ENCODE assay signal across 9 cellular contexts in genomic region chr4:147157860-147158701, GRCh38.
A peak's percentile ranks its signal among the peaks of the same experiment; 100 is the strongest.
DNase-seq lines count a peak whose midpoint lies in the region; ATAC-seq and TF ChIP-seq lines count a peak whose summit lies in the region.
"Had no signal": no experiment of that assay in that cellular context is flagged by ENCODE, and none has a peak within 500 bp of the region (broad histone marks: within the 10 kb centered on the region; RNA-seq: fewer than 3 reads in every experiment).

No MANE protein-coding gene starts in this region.

- ATAC-seq in left ventricle myocardium superior (peak; percentile 82), psoas muscle (peak in 2 of 4 donors; percentile 32 to 35)

- intact Hi-C loops in left ventricle myocardium superior (cut with micrococcal nuclease) (no loop called here), psoas muscle (cut with DNase I) (loop anchor here in 1 of 2 donors (5.0 kb wide), 1 partner anchor 429 kb away; no protein-coding TSS in a partner anchor)
- intact Hi-C loops in activated T-helper 2 cell treated with anti-CD3 and anti-CD28 coated beads, Interferon-gamma antibody, Interleukin-2, Interleukin-4, amounts not matched to agents 10 μg/mL and 5 μg/mL and 100 μg/mL, durations not matched to agents 14 hours and 24 hours and 36 hours (cut with micrococcal nuclease), result no loop called here

- H3K27ac Mint-ChIP-seq in activated T-helper 2 cell treated with anti-CD3 and anti-CD28 coated beads, Interferon-gamma antibody, Interleukin-2, Interleukin-4, amounts not matched to agents 10 μg/mL and 5 μg/mL and 100 μg/mL, durations not matched to agents 14 hours and 24 hours and 36 hours, result no peak overlapping the region
- H3K27ac Mint-ChIP-seq: activated naive CD8-positive, alpha-beta T cell had no signal

- no peaks in the 10 kb centered on the region for H3K9me3 Mint-ChIP-seq in activated T-helper 2 cell treated with anti-CD3 and anti-CD28 coated beads, Interferon-gamma antibody, Interleukin-2, Interleukin-4, amounts not matched to agents 10 μg/mL and 5 μg/mL and 100 μg/mL, durations not matched to agents 14 hours and 24 hours and 36 hours

- no peaks in the 10 kb centered on the region for H3K4me1 Mint-ChIP-seq in activated T-helper 2 cell treated with anti-CD3 and anti-CD28 coated beads, Interferon-gamma antibody, Interleukin-2, Interleukin-4, amounts not matched to agents 10 μg/mL and 5 μg/mL and 100 μg/mL, durations not matched to agents 14 hours and 24 hours and 36 hours (ENCODE audit: low read depth)

- H3K9me3 ChIP-seq in psoas muscle, result no peaks in the 10 kb centered on the region

- peak; percentile 71 for DNase-seq in ELF-1 (ENCODE audit: low read depth, low spot score)
- DNase-seq in left ventricle myocardium superior, result peak; percentile 51
- DNase-seq in psoas muscle, result peak; percentile 12 to 54
- no peak for DNase-seq in stimulated activated CD4-positive, alpha-beta T cell treated with anti-CD3 and anti-CD28 coated beads, Interleukin-1b, Interleukin-23, amount 100 ng/mL, for 48 hours
- DNase-seq in activated T-helper 2 cell treated with anti-CD3 and anti-CD28 coated beads, Interferon-gamma antibody, Interleukin-2, Interleukin-4, amounts not matched to agents 10 μg/mL and 5 μg/mL and 100 μg/mL, durations not matched to agents 14 hours and 24 hours and 36 hours (ENCODE audit: low spot score), result no peak
- no peak for DNase-seq in GM10248 (ENCODE audit: extremely low spot score)
- DNase-seq in superior temporal gyrus (ENCODE audit: extremely low spot score), result no peak

- WGBS in psoas muscle, 3 donors, result 6 to 10% (median 8%) methylated on average over 28 to 29 of the region's 29 CpGs

- no peaks in the 10 kb centered on the region for H3K36me3 Mint-ChIP-seq in activated T-helper 2 cell treated with anti-CD3 and anti-CD28 coated beads, Interferon-gamma antibody, Interleukin-2, Interleukin-4, amounts not matched to agents 10 μg/mL and 5 μg/mL and 100 μg/mL, durations not matched to agents 14 hours and 24 hours and 36 hours (ENCODE audit: low read depth)
- H3K36me3 Mint-ChIP-seq: activated naive CD8-positive, alpha-beta T cell had no signal

- H3K27me3 ChIP-seq in psoas muscle (ENCODE audit: insufficient read depth in 3 of 3, low read length in 2 of 3), result peaks cover 0 to 3% (median 0%) of the 10 kb centered on the region in 3 donors

- peak overlapping the region; percentile 90 for H3K27ac ChIP-seq in VCaP
- no peak overlapping the region for H3K27ac ChIP-seq in psoas muscle

- POLR2A ChIA-PET in GM10248 (lab: Yijun Ruan, JAX), result no interaction called here

- H3K4me3 Mint-ChIP-seq in activated T-helper 2 cell treated with anti-CD3 and anti-CD28 coated beads, Interferon-gamma antibody, Interleukin-2, Interleukin-4, amounts not matched to agents 10 μg/mL and 5 μg/mL and 100 μg/mL, durations not matched to agents 14 hours and 24 hours and 36 hours (ENCODE audit: low read depth), result no peak overlapping the region
- H3K4me3 Mint-ChIP-seq: activated naive CD8-positive, alpha-beta T cell had no signal

- H3K4me3 ChIP-seq in psoas muscle, result peak overlapping the region; percentile 52

- H3K4me1 ChIP-seq in psoas muscle, result no peaks in the 10 kb centered on the region

- H3K27me3 Mint-ChIP-seq in activated T-helper 2 cell treated with anti-CD3 and anti-CD28 coated beads, Interferon-gamma antibody, Interleukin-2, Interleukin-4, amounts not matched to agents 10 μg/mL and 5 μg/mL and 100 μg/mL, durations not matched to agents 14 hours and 24 hours and 36 hours (ENCODE audit: low read depth), result peaks cover 7% of the 10 kb centered on the region

- TF ChIP-seq CTCF in VCaP (conservative IDR thresholded peaks at IDR 0.05) (0 out of 2 replicates have a peak, but pooled peaks have one; percentile 9), psoas muscle (IDR thresholded peaks at IDR 0.05) (no peak), GM10248 (IDR thresholded peaks at IDR 0.05; ENCODE audit: control extremely low read depth, extremely low read depth, low read depth, missing control alignments) (no peak)

- no peaks in the 10 kb centered on the region for H3K36me3 ChIP-seq in psoas muscle (ENCODE audit: insufficient read depth in 1 of 2, low read depth in 1 of 2)

- CTCF ChIA-PET in GM10248 (lab: Yijun Ruan, JAX), result interaction anchor here (1.7 to 1.9 kb wide), 2 partner anchors 432 to 709 kb away, joined by 5 to 7 read pairs; no protein-coding TSS in a partner anchor

Comparison
In these comparisons a context has a peak if more than half of its experiments do, and no peak if none do; other contexts are left out.
1. DNase-seq: peak in ELF-1 (single experiment), left ventricle myocardium superior (single experiment) and psoas muscle (2 of 2); none in stimulated activated CD4-positive, alpha-beta T cell treated with anti-CD3 and anti-CD28 coated beads, Interleukin-1b, Interleukin-23, amount 100 ng/mL, for 48 hours (single experiment), activated T-helper 2 cell treated with anti-CD3 and anti-CD28 coated beads, Interferon-gamma antibody, Interleukin-2, Interleukin-4, amounts not matched to agents 10 μg/mL and 5 μg/mL and 100 μg/mL, durations not matched to agents 14 hours and 24 hours and 36 hours (single experiment), GM10248 (single experiment) and superior temporal gyrus (single experiment).